Comparison of ENCODE assay signal across 8 cellular contexts in genomic region chr10:97713828-97714400, GRCh38. TPM values are rescaled to one million over a fixed set of nuclear protein-coding genes. Genes with fewer than 3 reads are reported as not detected.
DNase-seq lines count a peak whose midpoint lies in the region; ATAC-seq and TF ChIP-seq lines count a peak whose summit lies in the region.

No MANE protein-coding gene starts in this region.

- peak; percentile 70 for DNase-seq in EL
- peak; percentile 18 for DNase-seq in KG1 (lab: John Stamatoyannopoulos, UW)
- DNase-seq in T-helper 1 cell: peak; percentile 30 to 64 (median 45)
- peak; percentile 53 for DNase-seq in brain microvascular endothelial cell
- DNase-seq in iPS DF 6.9 (ENCODE audit: low read depth, low spot score): no peak
- DNase-seq in sciatic nerve (ENCODE audit: low spot score): peak; percentile 82
- DNase-seq in HPDE6-E6E7 (ENCODE audit: extremely low spot score): no peak

- H3K4me1 ChIP-seq in iPS DF 6.9 (ENCODE audit: control insufficient read depth, insufficient read depth, low read length): peaks cover 8% of the 10 kb centered on the region

- peaks cover 19% of the 10 kb centered on the region for H3K36me3 ChIP-seq in brain microvascular endothelial cell (replicated peaks)
- no peaks in the 10 kb centered on the region for H3K36me3 ChIP-seq in iPS DF 6.9 (ENCODE audit: control insufficient read depth, insufficient read depth, low read length)

- H3K9me3 ChIP-seq in iPS DF 6.9 (ENCODE audit: control insufficient read depth, insufficient read depth, low read length): no peaks in the 10 kb centered on the region

- WGBS in iPS DF 6.9 (ENCODE audit: insufficient coverage, insufficient read length): no CpG with 5 or more reads among the region's 69 CpGs

- ATAC-seq in GM21529 (IDR thresholded peaks at IDR 0.05; ENCODE audit: unreplicated experiment) (peak; percentile 75), sciatic nerve (peak; percentile 39)

- in situ Hi-C loops in brain microvascular endothelial cell (cut with HindIII; ENCODE audit: low pct_ligation_motif_present, low sequenced_read_pairs): no loop called here

- H3K27me3 ChIP-seq in brain microvascular endothelial cell (replicated peaks) (no peaks in the 10 kb centered on the region), iPS DF 6.9 (ENCODE audit: control insufficient read depth, insufficient read depth, low read length) (no peaks in the 10 kb centered on the region)

- peak overlapping the region; percentile 88 for H3K4me3 ChIP-seq in brain microvascular endothelial cell (ENCODE audit: low read depth, low read length)
- peak overlapping the region; percentile 62 for H3K4me3 ChIP-seq in iPS DF 6.9 (ENCODE audit: low read length)

- TF ChIP-seq CTCF in brain microvascular endothelial cell (IDR thresholded peaks at IDR 0.05; ENCODE audit: low read depth, low read length, missing control alignments): peak; percentile 43

- intact Hi-C loops in sciatic nerve (cut with DNase I): no loop called here

- H3K27ac ChIP-seq in brain microvascular endothelial cell (peak overlapping the region; percentile 89), iPS DF 6.9 (ENCODE audit: low read length) (no peak overlapping the region)

RNA-seq across cellular contexts. Expression of gene MARVELD1, which starts 0.4 kb away (rescaled TPM):
- total RNA-seq in sciatic nerve: 59.5 TPM

RNA-seq across cellular contexts. Expression of gene ZFYVE27, which starts 23.0 kb away (rescaled TPM):
- 32.9 TPM for total RNA-seq in sciatic nerve

RNA-seq across cellular contexts. Expression of gene AVPI1, which starts 26.9 kb away (rescaled TPM):
- 41.8 TPM for total RNA-seq in sciatic nerve

RNA-seq across cellular contexts. Expression of gene SFRP5, which starts 57.9 kb away (rescaled TPM):
- 292 TPM for total RNA-seq in sciatic nerve

Comparison
In these comparisons a context has a peak if more than half of its experiments do, and no peak if none do; other contexts are left out.
1. DNase-seq: peak in EL (single experiment), KG1 (single experiment), T-helper 1 cell (5 of 5), brain microvascular endothelial cell (single experiment) and sciatic nerve (single experiment); none in iPS DF 6.9 (single experiment) and HPDE6-E6E7 (single experiment).